16 cellular contexts compared by ENCODE assay signal in genomic region chr3:152404976-152405375, GRCh38.
DNase-seq lines count a peak whose midpoint lies in the region; ATAC-seq, FAIRE-seq and TF ChIP-seq lines count a peak whose summit lies in the region.
"Had no signal": no experiment of that assay in that cellular context is flagged by ENCODE, and none has a peak within 500 bp of the region (broad histone marks: within the 10 kb centered on the region; RNA-seq: fewer than 3 reads in every experiment).

No MANE protein-coding gene starts in this region.

- H3K79me2 ChIP-seq in ACC112 (ENCODE audit: control insufficient read depth, insufficient read depth, low read length, unreplicated experiment) = peaks cover 85% of the 10 kb centered on the region

- no peak overlapping the region for H2BK12ac ChIP-seq in mesenchymal stem cell (ENCODE audit: low read length in 2 of 2)

- intact Hi-C loops in esophagus muscularis mucosa (cut with DNase I) = loop anchor here (10.0 kb wide), 2 partner anchors 100 to 140 kb away; partner anchors contain the start of gene MBNL1

- DNase-seq in GM19239 (ENCODE audit: insufficient read length, low spot score) (no peak), esophagus muscularis mucosa (ENCODE audit: extremely low spot score) (no peak), renal cortical epithelial cell (ENCODE audit: low read depth) (peak; percentile 76), mesenchymal stem cell (no peak), NCI-H1417 (lab: John Stamatoyannopoulos, UW) (no peak), NCI-H128 (lab: John Stamatoyannopoulos, UW; ENCODE audit: unreplicated experiment) (no peak)
- DNase-seq: activated naive CD8-positive, alpha-beta T cell treated with anti-CD3 and anti-CD28 coated beads, Interleukin-2, amount 10 ng/mL, durations not matched to agents 7 days and 5 days; cerebellar nuclear complex; DMS79; H9; NCI-H1092 treated with DMSO at 0.1 percent for 48 hours; right cardiac atrium; stimulated activated CD4-positive, alpha-beta T cell treated with anti-CD3 and anti-CD28 coated beads, Interleukin-4, amount 100 ng/mL, for 4 hours had no signal

- no peak overlapping the region for H2BK5ac ChIP-seq in mesenchymal stem cell (ENCODE audit: low read depth, low read length, poor library complexity, severe bottlenecking)

- no peak overlapping the region for H4K8ac ChIP-seq in mesenchymal stem cell (ENCODE audit: low read length)

- H3K4me1 ChIP-seq in ACC112 (ENCODE audit: control insufficient read depth, insufficient read depth, low read length, unreplicated experiment) (peaks cover 64% of the 10 kb centered on the region), esophagus muscularis mucosa (peaks cover 61 to 94% (median 88%) of the 10 kb centered on the region in 4 donors), mesenchymal stem cell (ENCODE audit: control insufficient read depth, insufficient read depth, low read depth, low read length) (peaks cover 6% of the 10 kb centered on the region)

- TF ChIP-seq POLR2A in esophagus muscularis mucosa (IDR thresholded peaks at IDR 0.05; ENCODE audit: low read depth) = no peak

- 78% methylated on average over 1 of the region's 1 CpG for WGBS in esophagus muscularis mucosa
- WGBS in mesenchymal stem cell = no CpG with 5 or more reads among the region's 1 CpG

- H3K4me3 ChIP-seq in ACC112 (ENCODE audit: low read depth, low read length) (no peak overlapping the region), esophagus muscularis mucosa (no peak overlapping the region), mesenchymal stem cell (ENCODE audit: insufficient read depth in 1 of 2, low read depth in 1 of 2, low read length in 2 of 2) (no peak overlapping the region)

- no peak for ATAC-seq in GM18870 (IDR thresholded peaks at IDR 0.05; ENCODE audit: unreplicated experiment)
- ATAC-seq: HepG2, right cardiac atrium had no signal

- H3K27ac ChIP-seq in ACC112 (ENCODE audit: low read depth, low read length) (peak overlapping the region; percentile 95; the same call in 1 of the 2 replicates), esophagus muscularis mucosa (replicated peaks in 1 of 4) (peak overlapping the region; percentile 73 to 82 (median 78)), mesenchymal stem cell (ENCODE audit: low read length, poor library complexity, severe bottlenecking) (no peak overlapping the region)

- no peak for TF ChIP-seq CTCF in esophagus muscularis mucosa (IDR thresholded peaks at IDR 0.05)

- no peak overlapping the region for H3K18ac ChIP-seq in mesenchymal stem cell (ENCODE audit: low read depth in 1 of 2, low read length in 2 of 2)

- H2BK120ac ChIP-seq in mesenchymal stem cell (ENCODE audit: low read depth, low read length) = no peak overlapping the region

- H3K9me3 ChIP-seq in esophagus muscularis mucosa = no peaks in the 10 kb centered on the region
- no peaks in the 10 kb centered on the region for H3K9me3 ChIP-seq in mesenchymal stem cell (ENCODE audit: control insufficient read depth, low read length)

- H3K9ac ChIP-seq in mesenchymal stem cell (ENCODE audit: low read length) = no peak overlapping the region

- no peak overlapping the region for H4K91ac ChIP-seq in mesenchymal stem cell (ENCODE audit: low read length)

- no peak overlapping the region for H3K4ac ChIP-seq in mesenchymal stem cell (ENCODE audit: low read depth in 1 of 2, low read length in 2 of 2)

- TF ChIP-seq EP300 in esophagus muscularis mucosa (IDR thresholded peaks at IDR 0.05) = no peak

- H3K14ac ChIP-seq in mesenchymal stem cell (ENCODE audit: low read length in 2 of 2) = no peak overlapping the region

- no peak overlapping the region for H2BK15ac ChIP-seq in mesenchymal stem cell (ENCODE audit: low read depth, poor library complexity, severe bottlenecking)

- H3K36me3 ChIP-seq in ACC112 (ENCODE audit: insufficient read depth, low read length) (no peaks in the 10 kb centered on the region), esophagus muscularis mucosa (no peaks in the 10 kb centered on the region), mesenchymal stem cell (ENCODE audit: control insufficient read depth in 1 of 2, insufficient read depth in 2 of 2, low read depth in 1 of 2, low read length in 2 of 2) (no peaks in the 10 kb centered on the region)

- no peak overlapping the region for H3K23ac ChIP-seq in mesenchymal stem cell (ENCODE audit: low read length in 2 of 2)

- H2AK5ac ChIP-seq in mesenchymal stem cell (ENCODE audit: low read length, severe bottlenecking) = no peak overlapping the region

- peak; percentile 68 for FAIRE-seq in GM19239 (lab: Jason Lieb, UNC)
- FAIRE-seq: HepG2 had no signal

- no peaks in the 10 kb centered on the region for H3K27me3 ChIP-seq in ACC112 (ENCODE audit: insufficient read depth, low read length)
- no peaks in the 10 kb centered on the region for H3K27me3 ChIP-seq in esophagus muscularis mucosa
- H3K27me3 ChIP-seq in mesenchymal stem cell (ENCODE audit: control insufficient read depth in 1 of 2, insufficient read depth in 1 of 2, low read length in 2 of 2) = no peaks in the 10 kb centered on the region

- H3K79me1 ChIP-seq in mesenchymal stem cell (replicated peaks; ENCODE audit: low read length, poor library complexity, severe bottlenecking) = no peaks in the 10 kb centered on the region

- H2AFZ ChIP-seq in ACC112 (ENCODE audit: low read length, unreplicated experiment) = no peak overlapping the region
- no peak overlapping the region for H2AFZ ChIP-seq in mesenchymal stem cell (ENCODE audit: low read depth, low read length)

- no peak overlapping the region for H3K4me2 ChIP-seq in mesenchymal stem cell (ENCODE audit: low read length, poor library complexity, severe bottlenecking)
